Comparison of ENCODE assay signal across 21 cellular contexts in the genomic region with DNA sequence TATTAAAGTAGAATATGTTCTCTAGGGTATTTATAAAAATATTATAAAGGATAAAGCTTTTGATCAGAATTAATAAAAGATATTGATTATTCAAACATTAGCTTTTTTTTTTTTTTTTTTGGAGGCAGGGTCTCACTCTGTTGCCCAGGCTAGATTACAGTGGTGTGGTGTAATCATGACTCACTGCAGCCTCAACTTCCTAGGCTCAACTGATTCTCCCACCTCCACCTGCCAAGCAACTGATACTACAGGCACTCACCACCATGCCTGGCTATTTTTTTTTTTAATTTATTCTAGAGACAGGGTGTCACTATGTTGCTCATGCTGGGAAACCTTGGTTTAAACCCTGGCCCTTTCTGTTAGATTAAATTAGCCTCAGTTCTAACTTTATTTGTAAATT.
A peak's percentile ranks its signal among the peaks of the same experiment; 100 is the strongest.
DNase-seq lines count a peak whose midpoint lies in the region; ATAC-seq, FAIRE-seq and TF ChIP-seq lines count a peak whose summit lies in the region.
"Had no signal": no experiment of that assay in that cellular context is flagged by ENCODE, and none has a peak within 500 bp of the region (broad histone marks: within the 10 kb centered on the region; RNA-seq: fewer than 3 reads in every experiment).

No MANE protein-coding gene starts in this region.

- no peak overlapping the region for H3K4me2 ChIP-seq in GM23338

- no peaks in the 10 kb centered on the region for H3K9me2 ChIP-seq in GM23338 (ENCODE audit: insufficient read depth)

- H3K4me3 ChIP-seq in GM23338 (no peak overlapping the region), NB4 (ENCODE audit: low read depth, low read length) (no peak overlapping the region), bronchial epithelial cell (ENCODE audit: low read depth, low read length) (no peak overlapping the region)
- H3K4me3 ChIP-seq: MG63, Peyer's patch, SJCRH30 had no signal

- peaks cover 2% of the 10 kb centered on the region; the same call in 1 of the 3 replicates for H3K9me3 Mint-ChIP-seq in GM23338

- peaks cover 19% of the 10 kb centered on the region; the same call in 2 of the 3 replicates for H3K4me1 Mint-ChIP-seq in GM23338
- H3K4me1 Mint-ChIP-seq: CD4-positive, CD25-positive, alpha-beta regulatory T cell had no signal

- no peak overlapping the region for H3K27ac Mint-ChIP-seq in GM23338
- H3K27ac Mint-ChIP-seq: CD4-positive, CD25-positive, alpha-beta regulatory T cell had no signal

- no peaks in the 10 kb centered on the region for H3F3A ChIP-seq in GM23338 (replicated peaks; ENCODE audit: low read depth)

- no peak overlapping the region for H2AFZ ChIP-seq in GM23338

- no peak overlapping the region for H3K27ac ChIP-seq in GM23338 (ENCODE audit: low read depth)
- H3K27ac ChIP-seq: Peyer's patch, SJCRH30 had no signal

- FAIRE-seq in bronchial epithelial cell (lab: Jason Lieb, UNC), result no peak
- FAIRE-seq: GM12891, H54 had no signal

- peaks cover 85% of the 10 kb centered on the region for H3K79me2 ChIP-seq in GM23338 (replicated peaks; ENCODE audit: insufficient read depth)

- DNase-seq in GM23338 (ENCODE audit: low spot score) (peak; percentile 12), NB4 (ENCODE audit: low read depth) (peak; percentile 4), bronchial epithelial cell (ENCODE audit: low read depth) (peak; percentile 59), kidney tubule cell (ENCODE audit: low spot score) (peak; percentile 63), amygdala (lab: John Stamatoyannopoulos, UW) (no peak), GM13976 (ENCODE audit: low spot score) (no peak), superior temporal gyrus (ENCODE audit: extremely low spot score) (no peak)
- DNase-seq: CD4-positive, CD25-positive, alpha-beta regulatory T cell; DMS 273 treated with DMSO at 0.1 percent for 48 hours; Karpas-422; MG63; NCI-H1048; NCI-H1436; NCI-H1930; NCI-H345; NCI-H524; NCI-H774; Peyer's patch; SJCRH30 had no signal

- TF ChIP-seq POLR2A in NB4 (IDR thresholded peaks at IDR 0.05; ENCODE audit: extremely low read depth, insufficient read length), result no peak

- in situ Hi-C loops in GM13976 (cut with MboI; ENCODE audit: low sequenced_read_pairs, unreplicated experiment), result loop anchor here (10.0 kb wide), 1 partner anchor 196 kb away; no protein-coding TSS in a partner anchor

- 0 out of 2 replicates have a peak, but pooled peaks cover 2% of the 10 kb centered on the region for H4K20me1 ChIP-seq in GM23338 (replicated peaks; ENCODE audit: insufficient read depth)

- H3K27me3 ChIP-seq in GM23338 (ENCODE audit: insufficient read depth) (no peaks in the 10 kb centered on the region), bronchial epithelial cell (ENCODE audit: control insufficient read depth, insufficient read depth, low read length) (no peaks in the 10 kb centered on the region)
- H3K27me3 ChIP-seq: MG63, Peyer's patch, SJCRH30 had no signal

- TF ChIP-seq CTCF in GM23338 (conservative IDR thresholded peaks at IDR 0.05; ENCODE audit: low read depth in 2 of 2), result no peak
- TF ChIP-seq CTCF in NB4 (IDR thresholded peaks at IDR 0.05; ENCODE audit: low read depth, low read length), result no peak
- no peak for TF ChIP-seq CTCF in bronchial epithelial cell (IDR thresholded peaks at IDR 0.05; ENCODE audit: insufficient read depth, low read length, severe bottlenecking)
- no peak for TF ChIP-seq CTCF in GM13976 (IDR thresholded peaks at IDR 0.05; ENCODE audit: borderline replicate concordance, control extremely low read depth, extremely low read depth, insufficient read depth, missing control alignments)

- no peak; the same call in 2 of the 3 replicates for ATAC-seq in GM23338

- H3K4me1 ChIP-seq in GM23338 (ENCODE audit: insufficient read depth), result peaks cover 11% of the 10 kb centered on the region; the same call in 1 of the 2 replicates
- H3K4me1 ChIP-seq: Peyer's patch had no signal

- no peak overlapping the region for H3K4me3 Mint-ChIP-seq in GM23338
- H3K4me3 Mint-ChIP-seq: CD4-positive, CD25-positive, alpha-beta regulatory T cell had no signal

- H3K36me3 ChIP-seq in GM23338 (ENCODE audit: insufficient read depth) (no peaks in the 10 kb centered on the region), bronchial epithelial cell (ENCODE audit: control insufficient read depth, insufficient read depth, low read length) (no peaks in the 10 kb centered on the region)
- H3K36me3 ChIP-seq: MG63, Peyer's patch, SJCRH30 had no signal

- peaks cover 3% of the 10 kb centered on the region for H3K27me3 Mint-ChIP-seq in GM23338 (ENCODE audit: insufficient read depth, low read depth, poor library complexity)
- H3K27me3 Mint-ChIP-seq: CD4-positive, CD25-positive, alpha-beta regulatory T cell had no signal

- H3K36me3 Mint-ChIP-seq in GM23338 (ENCODE audit: low read depth), result peaks cover 6% of the 10 kb centered on the region; the same call in 2 of the 3 replicates
- H3K36me3 Mint-ChIP-seq: CD4-positive, CD25-positive, alpha-beta regulatory T cell had no signal

TF ChIP-seq in GM23338, 12 proteins besides CTCF, POLR2A, EP300 and RAD21 (continues in another document):
- TF ChIP-seq ZNF114 (CRISPR knock-in tag; IDR thresholded peaks at IDR 0.05), result no peak
- TF ChIP-seq STAT1 (IDR thresholded peaks at IDR 0.05; ENCODE audit: unreplicated experiment), result no peak
- TF ChIP-seq, protein P1, sequence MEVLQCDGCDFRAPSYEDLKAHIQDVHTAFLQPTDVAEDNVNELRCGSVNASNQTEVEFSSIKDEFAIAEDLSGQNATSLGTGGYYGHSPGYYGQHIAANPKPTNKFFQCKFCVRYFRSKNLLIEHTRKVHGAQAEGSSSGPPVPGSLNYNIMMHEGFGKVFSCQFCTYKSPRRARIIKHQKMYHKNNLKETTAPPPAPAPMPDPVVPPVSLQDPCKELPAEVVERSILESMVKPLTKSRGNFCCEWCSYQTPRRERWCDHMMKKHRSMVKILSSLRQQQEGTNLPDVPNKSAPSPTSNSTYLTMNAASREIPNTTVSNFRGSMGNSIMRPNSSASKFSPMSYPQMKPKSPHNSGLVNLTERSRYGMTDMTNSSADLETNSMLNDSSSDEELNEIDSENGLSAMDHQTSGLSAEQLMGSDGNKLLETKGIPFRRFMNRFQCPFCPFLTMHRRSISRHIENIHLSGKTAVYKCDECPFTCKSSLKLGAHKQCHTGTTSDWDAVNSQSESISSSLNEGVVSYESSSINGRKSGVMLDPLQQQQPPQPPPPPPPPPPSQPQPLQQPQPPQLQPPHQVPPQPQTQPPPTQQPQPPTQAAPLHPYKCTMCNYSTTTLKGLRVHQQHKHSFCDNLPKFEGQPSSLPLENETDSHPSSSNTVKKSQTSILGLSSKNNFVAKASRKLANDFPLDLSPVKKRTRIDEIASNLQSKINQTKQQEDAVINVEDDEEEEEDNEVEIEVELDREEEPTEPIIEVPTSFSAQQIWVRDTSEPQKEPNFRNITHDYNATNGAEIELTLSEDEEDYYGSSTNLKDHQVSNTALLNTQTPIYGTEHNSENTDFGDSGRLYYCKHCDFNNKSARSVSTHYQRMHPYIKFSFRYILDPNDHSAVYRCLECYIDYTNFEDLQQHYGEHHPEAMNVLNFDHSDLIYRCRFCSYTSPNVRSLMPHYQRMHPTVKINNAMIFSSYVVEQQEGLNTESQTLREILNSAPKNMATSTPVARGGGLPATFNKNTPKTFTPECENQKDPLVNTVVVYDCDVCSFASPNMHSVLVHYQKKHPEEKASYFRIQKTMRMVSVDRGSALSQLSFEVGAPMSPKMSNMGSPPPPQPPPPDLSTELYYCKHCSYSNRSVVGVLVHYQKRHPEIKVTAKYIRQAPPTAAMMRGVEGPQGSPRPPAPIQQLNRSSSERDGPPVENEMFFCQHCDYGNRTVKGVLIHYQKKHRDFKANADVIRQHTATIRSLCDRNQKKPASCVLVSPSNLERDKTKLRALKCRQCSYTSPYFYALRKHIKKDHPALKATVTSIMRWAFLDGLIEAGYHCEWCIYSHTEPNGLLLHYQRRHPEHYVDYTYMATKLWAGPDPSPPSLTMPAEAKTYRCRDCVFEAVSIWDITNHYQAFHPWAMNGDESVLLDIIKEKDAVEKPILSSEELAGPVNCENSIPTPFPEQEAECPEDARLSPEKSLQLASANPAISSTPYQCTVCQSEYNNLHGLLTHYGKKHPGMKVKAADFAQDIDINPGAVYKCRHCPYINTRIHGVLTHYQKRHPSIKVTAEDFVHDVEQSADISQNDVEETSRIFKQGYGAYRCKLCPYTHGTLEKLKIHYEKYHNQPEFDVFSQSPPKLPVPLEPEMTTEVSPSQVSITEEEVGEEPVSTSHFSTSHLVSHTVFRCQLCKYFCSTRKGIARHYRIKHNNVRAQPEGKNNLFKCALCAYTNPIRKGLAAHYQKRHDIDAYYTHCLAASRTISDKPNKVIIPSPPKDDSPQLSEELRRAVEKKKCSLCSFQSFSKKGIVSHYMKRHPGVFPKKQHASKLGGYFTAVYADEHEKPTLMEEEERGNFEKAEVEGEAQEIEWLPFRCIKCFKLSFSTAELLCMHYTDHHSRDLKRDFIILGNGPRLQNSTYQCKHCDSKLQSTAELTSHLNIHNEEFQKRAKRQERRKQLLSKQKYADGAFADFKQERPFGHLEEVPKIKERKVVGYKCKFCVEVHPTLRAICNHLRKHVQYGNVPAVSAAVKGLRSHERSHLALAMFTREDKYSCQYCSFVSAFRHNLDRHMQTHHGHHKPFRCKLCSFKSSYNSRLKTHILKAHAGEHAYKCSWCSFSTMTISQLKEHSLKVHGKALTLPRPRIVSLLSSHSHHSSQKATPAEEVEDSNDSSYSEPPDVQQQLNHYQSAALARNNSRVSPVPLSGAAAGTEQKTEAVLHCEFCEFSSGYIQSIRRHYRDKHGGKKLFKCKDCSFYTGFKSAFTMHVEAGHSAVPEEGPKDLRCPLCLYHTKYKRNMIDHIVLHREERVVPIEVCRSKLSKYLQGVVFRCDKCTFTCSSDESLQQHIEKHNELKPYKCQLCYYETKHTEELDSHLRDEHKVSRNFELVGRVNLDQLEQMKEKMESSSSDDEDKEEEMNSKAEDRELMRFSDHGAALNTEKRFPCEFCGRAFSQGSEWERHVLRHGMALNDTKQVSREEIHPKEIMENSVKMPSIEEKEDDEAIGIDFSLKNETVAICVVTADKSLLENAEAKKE (CRISPR knock-in tag; IDR thresholded peaks at IDR 0.05), result no peak
- no peak for TF ChIP-seq POLR2AphosphoS5 (IDR thresholded peaks at IDR 0.05; ENCODE audit: low read depth)
- TF ChIP-seq CREB1 (CRISPR knock-in tag; IDR thresholded peaks at IDR 0.05; ENCODE audit: low read depth), result no peak
- TF ChIP-seq JUNB (IDR thresholded peaks at IDR 0.05; ENCODE audit: unreplicated experiment), result no peak
- TF ChIP-seq, protein P2, sequence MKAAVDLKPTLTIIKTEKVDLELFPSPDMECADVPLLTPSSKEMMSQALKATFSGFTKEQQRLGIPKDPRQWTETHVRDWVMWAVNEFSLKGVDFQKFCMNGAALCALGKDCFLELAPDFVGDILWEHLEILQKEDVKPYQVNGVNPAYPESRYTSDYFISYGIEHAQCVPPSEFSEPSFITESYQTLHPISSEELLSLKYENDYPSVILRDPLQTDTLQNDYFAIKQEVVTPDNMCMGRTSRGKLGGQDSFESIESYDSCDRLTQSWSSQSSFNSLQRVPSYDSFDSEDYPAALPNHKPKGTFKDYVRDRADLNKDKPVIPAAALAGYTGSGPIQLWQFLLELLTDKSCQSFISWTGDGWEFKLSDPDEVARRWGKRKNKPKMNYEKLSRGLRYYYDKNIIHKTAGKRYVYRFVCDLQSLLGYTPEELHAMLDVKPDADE (IDR thresholded peaks at IDR 0.05), result no peak
- no peak for TF ChIP-seq ZNF331 (CRISPR knock-in tag; IDR thresholded peaks at IDR 0.05; ENCODE audit: low read depth)
- no peak for TF ChIP-seq EZH2phosphoT487 (IDR thresholded peaks at IDR 0.05; ENCODE audit: unreplicated experiment)

Comparison
In these comparisons a context has a peak if more than half of its experiments do, and no peak if none do; other contexts are left out.
1. DNase-seq: peak in GM23338 (single experiment), NB4 (single experiment), bronchial epithelial cell (single experiment) and kidney tubule cell (single experiment); none in amygdala (0 of 56), GM13976 (single experiment) and superior temporal gyrus (single experiment).